19 cellular contexts compared by ENCODE assay signal in the genomic region with DNA sequence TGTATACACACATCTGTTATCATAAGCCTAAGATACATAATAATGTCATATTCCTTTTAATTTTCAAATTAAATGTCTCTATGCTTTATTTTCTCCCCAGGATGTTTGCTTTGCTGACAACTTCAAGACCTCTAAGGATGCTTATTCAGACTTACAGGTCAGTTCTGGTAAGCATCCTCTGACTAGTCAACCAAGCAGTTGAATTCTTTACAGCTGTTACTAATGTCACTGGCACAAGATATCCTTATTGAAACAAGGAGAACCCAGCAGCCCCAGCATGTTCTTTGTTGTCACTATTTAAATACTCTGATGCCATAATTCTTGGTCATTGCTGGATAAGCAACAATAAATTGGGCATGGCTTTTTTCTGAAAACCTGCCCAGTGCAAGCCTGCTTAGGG.
"Had no signal": no experiment of that assay in that cellular context is flagged by ENCODE, and none has a peak within 500 bp of the region (broad histone marks: within the 10 kb centered on the region; RNA-seq: fewer than 3 reads in every experiment).

No MANE protein-coding gene starts in this region.

- DNase-seq: activated CD4-positive, alpha-beta T cell treated with anti-CD3 and anti-CD28 coated beads, Interleukin-2, amount 10 ng/mL, durations not matched to agents 7 days and 5 days; activated CD4-positive, CD25-positive, alpha-beta regulatory T cell treated with anti-CD3 and anti-CD28 coated beads, Interleukin-2, amount 50 U/mL, for 72 hours; activated CD8-positive, alpha-beta T cell treated with anti-CD3 and anti-CD28 coated beads, Interleukin-2, amount 10 ng/mL, durations not matched to agents 7 days and 5 days; activated gamma-delta T cell treated with Interleukin-2 at 50 U/mL for 16 hours; heart left ventricle; lower lobe of right lung; naive thymus-derived CD4-positive, alpha-beta T cell; retina; sigmoid colon; spleen; stimulated activated CD4-positive, alpha-beta T cell treated with anti-CD3 and anti-CD28 coated beads, Interleukin-4, amount 100 ng/mL, for 4 hours; stimulated activated naive CD8-positive, alpha-beta T cell treated with anti-CD3 and anti-CD28 coated beads, Interleukin-15, Interleukin-2, amounts not matched to agents 100 U/mL and 50 U/mL, for 24 hours; T-cell; thyroid gland; upper lobe of right lung; WERI-Rb-1 had no signal

- H3K36me3 ChIP-seq: heart left ventricle, lower lobe of right lung, sigmoid colon, spleen, thyroid gland, upper lobe of right lung, WERI-Rb-1 had no signal

- H3K4me1 Mint-ChIP-seq: activated CD4-positive, alpha-beta T cell treated with anti-CD3 and anti-CD28 coated beads, Interleukin-2, amount 10 ng/mL, durations not matched to agents 7 days and 5 days; naive thymus-derived CD4-positive, alpha-beta T cell; T-cell had no signal

- H3K4me3 Mint-ChIP-seq: activated CD4-positive, alpha-beta T cell treated with anti-CD3 and anti-CD28 coated beads, Interleukin-2, amount 10 ng/mL, durations not matched to agents 7 days and 5 days; activated CD8-positive, alpha-beta T cell treated with anti-CD3 and anti-CD28 coated beads, Interleukin-2, amount 10 ng/mL, durations not matched to agents 7 days and 5 days; activated naive CD8-positive, alpha-beta T cell; naive thymus-derived CD4-positive, alpha-beta T cell; neural crest cell; T-cell had no signal

- H3K9me3 ChIP-seq: heart left ventricle, lower lobe of right lung, sigmoid colon, spleen, thyroid gland, upper lobe of right lung had no signal

- H3K4me1 ChIP-seq: heart left ventricle, lower lobe of right lung, sigmoid colon, spleen, thyroid gland, upper lobe of right lung had no signal

- ATAC-seq: activated CD8-positive, alpha-beta T cell treated with anti-CD3 and anti-CD28 coated beads, Interleukin-2, amount 10 ng/mL, durations not matched to agents 7 days and 5 days; heart left ventricle; lower lobe of right lung; naive thymus-derived CD4-positive, alpha-beta T cell; SK-N-SH treated with all-trans-retinoic acid at 6 μM for 48 hours; stimulated activated naive CD8-positive, alpha-beta T cell treated with anti-CD3 and anti-CD28 coated beads, Interleukin-15, Interleukin-2, amounts not matched to agents 100 U/mL and 50 U/mL, for 24 hours; T-cell; upper lobe of right lung had no signal

- H3K27me3 ChIP-seq: heart left ventricle, sigmoid colon, spleen, thyroid gland, upper lobe of right lung had no signal

- H3K36me3 Mint-ChIP-seq: naive thymus-derived CD4-positive, alpha-beta T cell; T-cell had no signal

- H3K27me3 Mint-ChIP-seq: activated CD4-positive, alpha-beta T cell treated with anti-CD3 and anti-CD28 coated beads, Interleukin-2, amount 10 ng/mL, durations not matched to agents 7 days and 5 days; activated naive CD8-positive, alpha-beta T cell; T-cell had no signal

- H3K4me3 ChIP-seq: heart left ventricle, lower lobe of right lung, sigmoid colon, spleen, thyroid gland, upper lobe of right lung had no signal

- H3K27ac ChIP-seq: heart left ventricle, lower lobe of right lung, sigmoid colon, spleen, thyroid gland, upper lobe of right lung, WERI-Rb-1 had no signal

- H3K27ac Mint-ChIP-seq: activated CD4-positive, alpha-beta T cell treated with anti-CD3 and anti-CD28 coated beads, Interleukin-2, amount 10 ng/mL, durations not matched to agents 7 days and 5 days; activated CD8-positive, alpha-beta T cell treated with anti-CD3 and anti-CD28 coated beads, Interleukin-2, amount 10 ng/mL, durations not matched to agents 7 days and 5 days; activated naive CD8-positive, alpha-beta T cell; naive thymus-derived CD4-positive, alpha-beta T cell; T-cell had no signal

- H3K9me3 Mint-ChIP-seq: activated CD4-positive, alpha-beta T cell treated with anti-CD3 and anti-CD28 coated beads, Interleukin-2, amount 10 ng/mL, durations not matched to agents 7 days and 5 days; T-cell had no signal
